Comparison of ENCODE assay signal across 2 cellular contexts in the genomic region with DNA sequence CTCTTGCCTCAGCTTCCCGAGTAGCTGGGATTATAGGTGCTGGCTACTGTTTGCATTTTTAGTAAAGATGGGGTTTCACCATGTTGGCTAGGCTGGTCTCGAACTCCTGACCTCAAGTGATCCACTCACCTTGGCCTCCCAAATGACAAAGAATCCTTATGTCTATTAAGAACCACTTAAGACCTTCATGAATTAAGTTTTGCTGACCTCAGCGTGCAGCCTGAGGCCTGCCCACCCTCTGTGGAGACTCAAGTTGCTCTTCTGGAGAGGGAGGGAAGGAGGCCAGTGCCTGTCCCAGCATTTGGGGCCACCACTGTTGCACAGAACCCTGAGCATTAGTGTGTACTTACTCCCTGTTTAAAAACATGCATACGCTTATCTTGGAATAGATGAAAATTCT.
TF ChIP-seq lines count a peak whose summit lies in the region.

No MANE protein-coding gene starts in this region.

TF ChIP-seq in HepG2, 621 proteins besides CTCF, POLR2A, EP300 and RAD21:
- TF ChIP-seq MAFK (conservative IDR thresholded peaks at IDR 0.05 in 1 of 2, IDR thresholded peaks at IDR 0.05 in 1 of 2; ENCODE audit: low read length in 2 of 2) = peak; percentile 21 to 61; a peak in 3 of 4 replicates
- TF ChIP-seq MAFF (IDR thresholded peaks at IDR 0.05; ENCODE audit: low read depth, low read length) = peak; percentile 36
- TF ChIP-seq GZF1 (CRISPR knock-in tag; IDR thresholded peaks at IDR 0.05) = no peak

TF ChIP-seq in IMR-90, 13 proteins besides CTCF, POLR2A, EP300 and RAD21:
- no peak for TF ChIP-seq CEBPB (IDR thresholded peaks at IDR 0.05; ENCODE audit: low read depth, low read length)
- peak; percentile 67 for TF ChIP-seq MAFK (IDR thresholded peaks at IDR 0.05; ENCODE audit: low read depth, low read length)
